In the genomic region with DNA sequence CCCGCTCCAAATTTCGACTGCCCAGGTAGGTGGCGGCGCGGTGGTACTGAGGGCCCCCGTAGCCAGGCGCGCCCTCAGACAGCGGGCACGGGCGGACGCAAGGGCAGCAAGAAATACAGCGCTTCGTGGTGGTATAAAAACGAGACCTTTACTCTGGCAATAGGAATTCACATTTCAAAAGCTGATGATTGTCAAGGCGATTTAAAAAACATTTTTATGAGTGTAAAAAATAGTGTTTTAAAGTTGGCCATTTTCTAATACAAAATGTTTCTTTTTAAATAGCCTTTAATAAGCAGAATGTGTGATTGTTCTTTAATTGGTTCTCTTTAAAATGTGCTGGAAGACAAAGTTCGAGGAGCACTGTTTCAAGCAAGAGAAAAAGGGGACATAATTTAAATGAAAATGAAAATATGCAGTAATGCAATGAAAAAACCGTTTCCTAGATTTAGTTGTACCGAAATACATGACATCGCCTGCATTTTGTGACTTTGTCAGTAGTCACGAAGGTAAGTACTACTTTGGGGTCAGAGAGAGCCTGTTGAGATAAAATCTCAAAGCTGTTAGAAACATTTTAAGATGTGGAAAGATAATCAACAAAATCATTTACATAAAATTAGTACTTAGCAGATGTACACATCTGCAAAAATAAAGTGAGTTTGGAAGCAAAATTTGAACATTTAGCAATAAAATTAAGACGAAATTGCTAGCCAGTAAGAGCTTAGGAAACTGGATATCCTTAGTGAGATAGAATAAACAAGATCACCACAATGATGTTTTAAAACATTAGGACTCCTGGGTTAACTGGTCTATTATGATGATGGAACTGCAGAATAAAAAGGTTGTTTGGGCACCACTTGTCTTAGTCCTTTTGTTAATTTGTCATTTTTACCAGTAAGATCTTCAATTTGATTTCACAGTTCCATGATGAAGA, we compare ENCODE assay signal across 8 cellular contexts. TPM values are rescaled to one million over a fixed set of nuclear protein-coding genes. Genes with fewer than 3 reads are reported as not detected.
DNase-seq lines count a peak whose midpoint lies in the region; ATAC-seq and TF ChIP-seq lines count a peak whose summit lies in the region.

No MANE protein-coding gene starts in this region.

- intact Hi-C loops in Right ventricle myocardium inferior (cut with DNase I), result loop anchor here (5.0 kb wide), 1 partner anchor 203 kb away; no protein-coding TSS in a partner anchor

- ATAC-seq in Right ventricle myocardium inferior, result no peak
- ATAC-seq in GM18870 (IDR thresholded peaks at IDR 0.05; ENCODE audit: unreplicated experiment), result no peak

- peaks cover 0 to 24% of the 10 kb centered on the region in 2 donors for H3K4me1 ChIP-seq in right atrium auricular region
- peaks cover 7 to 14% (median 7%) of the 10 kb centered on the region in 3 donors for H3K4me1 ChIP-seq in skeletal muscle tissue (ENCODE audit: control insufficient read depth in 3 of 3, insufficient read depth in 3 of 3, low read length in 3 of 3)

- no peaks in the 10 kb centered on the region for H3K36me3 ChIP-seq in right atrium auricular region
- H3K36me3 ChIP-seq in WERI-Rb-1, result peaks cover 23% of the 10 kb centered on the region
- peaks cover 0 to 2% (median 0%) of the 10 kb centered on the region in 3 donors for H3K36me3 ChIP-seq in skeletal muscle tissue (ENCODE audit: control insufficient read depth in 3 of 3, insufficient read depth in 3 of 3, low read length in 3 of 3)

- peak overlapping the region; percentile 83 to 97 (median 94) for H3K9ac ChIP-seq in skeletal muscle tissue (ENCODE audit: low read depth in 1 of 3, low read length in 3 of 3)

- no peak for TF ChIP-seq CTCF in right atrium auricular region (IDR thresholded peaks at IDR 0.05)
- TF ChIP-seq CTCF in WERI-Rb-1 (IDR thresholded peaks at IDR 0.05; ENCODE audit: low read depth, low read length), result no peak

- H3K27me3 ChIP-seq in right atrium auricular region (no peaks in the 10 kb centered on the region), WERI-Rb-1 (ENCODE audit: insufficient read depth, low read depth, severe bottlenecking) (no peaks in the 10 kb centered on the region), skeletal muscle tissue (ENCODE audit: control insufficient read depth in 3 of 3, insufficient read depth in 3 of 3, low read length in 3 of 3) (no peaks in the 10 kb centered on the region)

- H3K9me3 ChIP-seq in right atrium auricular region, result no peaks in the 10 kb centered on the region
- no peaks in the 10 kb centered on the region for H3K9me3 ChIP-seq in WERI-Rb-1 (ENCODE audit: severe bottlenecking)
- H3K9me3 ChIP-seq in skeletal muscle tissue (ENCODE audit: control insufficient read depth in 3 of 3, low read length in 3 of 3), result no peaks in the 10 kb centered on the region

- H3K27ac ChIP-seq in right atrium auricular region (peak overlapping the region; percentile 94 to 95), WERI-Rb-1 (peak overlapping the region; percentile 86), skeletal muscle tissue (ENCODE audit: low read depth, low read length) (peak overlapping the region; percentile 93)

- DNase-seq in right atrium auricular region (ENCODE audit: low spot score), result no peak
- DNase-seq in Right ventricle myocardium inferior (ENCODE audit: missing footprints), result no peak
- no peak for DNase-seq in WERI-Rb-1
- peak; percentile 23 for DNase-seq in globus pallidus (ENCODE audit: low spot score)
- DNase-seq in NCI-H1417 (lab: John Stamatoyannopoulos, UW), result no peak
- DNase-seq in 8988T, result no peak

- peak overlapping the region; percentile 79 to 86 for H3K4me3 ChIP-seq in right atrium auricular region
- peak overlapping the region; percentile 63 for H3K4me3 ChIP-seq in WERI-Rb-1 (ENCODE audit: low read depth, low read length)
- peak overlapping the region; percentile 88 to 91 (median 89) for H3K4me3 ChIP-seq in skeletal muscle tissue (ENCODE audit: low read length in 3 of 3)

RNA-seq across cellular contexts. Expression of gene PSMG1, which starts 1.1 kb away (rescaled TPM):
- total RNA-seq in right atrium auricular region, result 10 to 100 TPM; 15.5 to 24.4 TPM
- 18.8 TPM for total RNA-seq in Right ventricle myocardium inferior
- total RNA-seq in skeletal muscle tissue, result 39.1 TPM
